ENCODE assay signal across 16 cellular contexts in genomic region chr12:23760495-23760894, GRCh38.
DNase-seq lines count a peak whose midpoint lies in the region; ATAC-seq and TF ChIP-seq lines count a peak whose summit lies in the region.
"Had no signal": no experiment of that assay in that cellular context is flagged by ENCODE, and none has a peak within 500 bp of the region (broad histone marks: within the 10 kb centered on the region; RNA-seq: fewer than 3 reads in every experiment).

No MANE protein-coding gene starts in this region.

- H3K79me2 ChIP-seq in osteoblast (ENCODE audit: insufficient read depth, low read length): no peaks in the 10 kb centered on the region

- TF ChIP-seq RAD21 in Ishikawa (IDR thresholded peaks at IDR 0.05; ENCODE audit: low read depth): peak; percentile 34

- H3K36me3 Mint-ChIP-seq in brain (no peaks in the 10 kb centered on the region), neural crest cell (ENCODE audit: low read depth) (peaks cover 4% of the 10 kb centered on the region)
- H3K36me3 Mint-ChIP-seq: CD8-positive, alpha-beta memory T cell; naive B cell had no signal

- no peak overlapping the region for H3K4me3 ChIP-seq in osteoblast (ENCODE audit: insufficient read depth, low read length)
- H3K4me3 ChIP-seq: dorsolateral prefrontal cortex, esophagus squamous epithelium had no signal

- H3K9me3 Mint-ChIP-seq in brain (peaks cover 0 to 2% (median 0%) of the 10 kb centered on the region in 5 experiments), neural crest cell (no peaks in the 10 kb centered on the region)
- H3K9me3 Mint-ChIP-seq: naive B cell had no signal

- no peaks in the 10 kb centered on the region for H4K20me1 ChIP-seq in osteoblast (ENCODE audit: insufficient read depth, low read length)

- H3K4me1 Mint-ChIP-seq in brain (peaks cover 55% of the 10 kb centered on the region), neural crest cell (peaks cover 52% of the 10 kb centered on the region)
- H3K4me1 Mint-ChIP-seq: CD8-positive, alpha-beta memory T cell; naive B cell had no signal

- TF ChIP-seq EP300 in Ishikawa (IDR thresholded peaks at IDR 0.05; ENCODE audit: borderline replicate concordance): peak; percentile 98

- no peaks in the 10 kb centered on the region for H3K27me3 Mint-ChIP-seq in brain
- no peaks in the 10 kb centered on the region for H3K27me3 Mint-ChIP-seq in neural crest cell (ENCODE audit: low read depth)
- H3K27me3 Mint-ChIP-seq: CD8-positive, alpha-beta memory T cell; naive B cell had no signal

- ATAC-seq in GM18517 (IDR thresholded peaks at IDR 0.05; ENCODE audit: unreplicated experiment): no peak

- no peak for TF ChIP-seq CTCF in brain (conservative IDR thresholded peaks at IDR 0.05)
- TF ChIP-seq CTCF in neural crest cell (conservative IDR thresholded peaks at IDR 0.05): no peak
- no peak for TF ChIP-seq CTCF in osteoblast (IDR thresholded peaks at IDR 0.05; ENCODE audit: extremely low read depth, low read depth, low read length)

- H3K4me2 ChIP-seq in osteoblast (ENCODE audit: insufficient read depth, low read length): no peak overlapping the region

- H3K27me3 ChIP-seq in osteoblast (ENCODE audit: insufficient read depth, low read length): no peaks in the 10 kb centered on the region
- H3K27me3 ChIP-seq: esophagus squamous epithelium had no signal

- no peak overlapping the region for H3K27ac ChIP-seq in osteoblast (ENCODE audit: low read depth, low read length)
- H3K27ac ChIP-seq: dorsolateral prefrontal cortex, esophagus squamous epithelium had no signal

- H3K9me3 ChIP-seq in osteoblast (ENCODE audit: low read depth, low read length): no peaks in the 10 kb centered on the region
- H3K9me3 ChIP-seq: esophagus squamous epithelium had no signal

- no peaks in the 10 kb centered on the region for H3K36me3 ChIP-seq in osteoblast (ENCODE audit: insufficient read depth, low read length)
- H3K36me3 ChIP-seq: esophagus squamous epithelium had no signal

- H3K4me3 Mint-ChIP-seq in brain (peak overlapping the region in 3 of 5 experiments; percentile 27 to 36 (median 31)), neural crest cell (no peak overlapping the region)
- H3K4me3 Mint-ChIP-seq: CD8-positive, alpha-beta memory T cell; naive B cell had no signal

- H2AFZ ChIP-seq in osteoblast (ENCODE audit: low read length): no peak overlapping the region

- no peaks in the 10 kb centered on the region for H3K4me1 ChIP-seq in osteoblast (ENCODE audit: insufficient read depth, low read length)
- H3K4me1 ChIP-seq: esophagus squamous epithelium had no signal

- DNase-seq in NCI-H2081 treated with DMSO at 0.1 percent for 48 hours (lab: John Stamatoyannopoulos, UW) (peak; percentile 91), neural crest cell (ENCODE audit: low read depth, low spot score) (no peak), ureter (ENCODE audit: low spot score) (no peak), osteoblast (ENCODE audit: insufficient read length, low spot score, missing footprints) (no peak), activated T-cell treated with anti-CD3 and anti-CD28 coated beads for 4 hours (no peak)
- DNase-seq: activated CD8-positive, alpha-beta memory T cell treated with anti-CD3 and anti-CD28 coated beads for 24 hours; activated effector memory CD4-positive, alpha-beta T cell treated with Interleukin-2 at 50 U/mL for 16 hours; CD8-positive, alpha-beta memory T cell; dorsolateral prefrontal cortex; esophagus squamous epithelium; naive B cell; NCI-H526; SW 1271 had no signal

- H3K27ac Mint-ChIP-seq in brain (peak overlapping the region; percentile 53 to 75 (median 69)), neural crest cell (ENCODE audit: unreplicated experiment) (peak overlapping the region; percentile 3)
- H3K27ac Mint-ChIP-seq: CD8-positive, alpha-beta memory T cell; naive B cell had no signal

TF ChIP-seq in Ishikawa, 13 proteins besides CTCF, POLR2A, EP300 and RAD21:
- peak; percentile 42; the same call in 1 of the 2 replicates for TF ChIP-seq CEBPB (IDR thresholded peaks at IDR 0.05)
- TF ChIP-seq TEAD4 (IDR thresholded peaks at IDR 0.05): peak; percentile 91
- peak; percentile 99 for TF ChIP-seq NFIC (IDR thresholded peaks at IDR 0.05)
- no peak for TF ChIP-seq EGR1 (IDR thresholded peaks at IDR 0.05)
- no peak for TF ChIP-seq CREB1 (IDR thresholded peaks at IDR 0.05; ENCODE audit: low read depth)
- no peak for TF ChIP-seq ZBTB7A (IDR thresholded peaks at IDR 0.05; ENCODE audit: low read depth)
- peak; percentile 54; the same call in 1 of the 2 replicates for TF ChIP-seq MAX (IDR thresholded peaks at IDR 0.05)
- peak; percentile 33; the same call in 1 of the 2 replicates for TF ChIP-seq USF1 (IDR thresholded peaks at IDR 0.05)
- TF ChIP-seq FOXM1 (IDR thresholded peaks at IDR 0.05; ENCODE audit: borderline replicate concordance, low read depth): peak; percentile 93
- TF ChIP-seq YY1 (IDR thresholded peaks at IDR 0.05; ENCODE audit: low read depth): peak; percentile 80
- TF ChIP-seq TAF1 (IDR thresholded peaks at IDR 0.05; ENCODE audit: low read depth): no peak
- no peak for TF ChIP-seq REST (IDR thresholded peaks at IDR 0.05; ENCODE audit: low read depth)
- TF ChIP-seq TCF12 (IDR thresholded peaks at IDR 0.05; ENCODE audit: low read depth): peak; percentile 96
TF ChIP-seq in Ishikawa: peak in this region for 8.
